8 cellular contexts compared by ENCODE assay signal in genomic region chr1:244219802-244220201, GRCh38.
"Had no signal": no experiment of that assay in that cellular context is flagged by ENCODE, and none has a peak within 500 bp of the region (broad histone marks: within the 10 kb centered on the region; RNA-seq: fewer than 3 reads in every experiment).

No MANE protein-coding gene starts in this region.

- FAIRE-seq: HTR-8/SVneo, K562 had no signal

- H3K4me1 ChIP-seq: HAP-1 had no signal

- H3K9me3 ChIP-seq: HAP-1 had no signal

- H2AFZ ChIP-seq: GM23338 had no signal

- H3K4me1 Mint-ChIP-seq: GM23338 had no signal

- H3K4me3 ChIP-seq: GM23338, HAP-1, K562 had no signal

- H3K27ac Mint-ChIP-seq: GM23338, HFFc6 had no signal

- H3K36me3 ChIP-seq: HAP-1 had no signal

- H3K4me2 ChIP-seq: GM23338 had no signal

- DNase-seq: H7, HFFc6, KG1 had no signal

- ATAC-seq: GM23338, HCT116, K562 had no signal

- H3K4me3 Mint-ChIP-seq: GM23338, HFFc6 had no signal
